10 cellular contexts compared by ENCODE assay signal in the genomic region with DNA sequence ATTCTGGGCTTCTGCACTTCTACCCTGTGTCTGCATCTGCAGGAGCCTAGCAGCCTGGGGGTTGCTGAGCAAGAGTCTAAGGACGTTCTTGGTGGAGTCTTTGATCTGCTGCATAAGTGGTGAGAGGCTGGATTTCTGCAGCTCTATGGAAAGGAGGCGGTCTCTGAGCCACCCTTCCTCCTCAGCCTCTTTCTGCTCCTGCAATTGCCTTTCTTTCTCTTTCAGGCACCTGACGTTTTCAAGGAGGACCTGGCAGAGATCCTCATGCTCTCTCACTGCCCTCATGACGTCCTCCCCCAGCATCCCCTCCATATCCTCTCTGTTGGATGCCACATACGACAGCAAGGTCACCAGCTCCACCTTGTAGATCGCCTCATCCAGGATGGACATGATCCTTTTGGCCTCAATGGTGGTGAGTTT. TPM values are rescaled to one million over a fixed set of nuclear protein-coding genes. Genes with fewer than 3 reads are reported as not detected.
DNase-seq lines count a peak whose midpoint lies in the region; ATAC-seq and TF ChIP-seq lines count a peak whose summit lies in the region.
"Had no signal": no experiment of that assay in that cellular context is flagged by ENCODE, and none has a peak within 500 bp of the region (broad histone marks: within the 10 kb centered on the region; RNA-seq: fewer than 3 reads in every experiment).

No MANE protein-coding gene starts in this region.

- no peak for TF ChIP-seq EP300 in suprapubic skin (IDR thresholded peaks at IDR 0.05)

- POLR2A ChIA-PET in T-cell (lab: Charles Lee), result interaction anchor here (0.5 to 0.9 kb wide), 5 partner anchors 22 to 261 kb away, joined by 3 to 8 read pairs (median 6); no protein-coding TSS in a partner anchor
- POLR2A ChIA-PET in naive thymus-derived CD8-positive, alpha-beta T cell (lab: Charles Lee), result interaction anchor here (0.6 to 2.5 kb wide), 5 partner anchors 12 to 229 kb away, joined by 3 to 24 read pairs (median 4); partner anchors contain the start of genes OAS2 and TPCN1

- TF ChIP-seq CTCF in suprapubic skin (IDR thresholded peaks at IDR 0.05), result no peak

- TF ChIP-seq POLR2A in suprapubic skin (IDR thresholded peaks at IDR 0.05), result no peak

- H3K36me3 Mint-ChIP-seq in T-cell, result no peaks in the 10 kb centered on the region
- H3K36me3 Mint-ChIP-seq in naive thymus-derived CD8-positive, alpha-beta T cell, result no peaks in the 10 kb centered on the region

- DNase-seq in T-cell, result peak in 9 of 34 experiments; percentile 6 to 44 (median 24)
- DNase-seq in naive thymus-derived CD8-positive, alpha-beta T cell, result peak in 6 of 10 donors; percentile 9 to 56 (median 29)
- no peak for DNase-seq in anterior cingulate cortex (lab: John Stamatoyannopoulos, UW)
- DNase-seq in suprapubic skin (ENCODE audit: low spot score in 2 of 2), result no peak
- DNase-seq in activated effector memory CD4-positive, alpha-beta T cell treated with anti-CD3 and anti-CD28 coated beads, Interleukin-2, amount 50 U/mL, for 16 hours, result no peak
- DNase-seq: thyroid gland had no signal

- peaks cover 40 to 53% (median 46%) of the 10 kb centered on the region in 3 donors for H3K4me1 Mint-ChIP-seq in T-cell
- peaks cover 21 to 54% (median 40%) of the 10 kb centered on the region in 4 donors for H3K4me1 Mint-ChIP-seq in naive thymus-derived CD8-positive, alpha-beta T cell

- WGBS in suprapubic skin, result 78% methylated on average over 6 of the region's 6 CpGs

- no peaks in the 10 kb centered on the region for H3K36me3 ChIP-seq in suprapubic skin
- H3K36me3 ChIP-seq: thyroid gland had no signal

- H3K27ac ChIP-seq in suprapubic skin, result no peak overlapping the region
- H3K27ac ChIP-seq: thyroid gland had no signal

- peak overlapping the region in 1 of 3 donors; percentile 77 for H3K4me3 Mint-ChIP-seq in T-cell
- H3K4me3 Mint-ChIP-seq in naive thymus-derived CD8-positive, alpha-beta T cell, result peak overlapping the region in 8 of 10 donors; percentile 1 to 83 (median 76)

- no peaks in the 10 kb centered on the region for H3K9me3 ChIP-seq in suprapubic skin
- H3K9me3 ChIP-seq: thyroid gland had no signal

- H3K4me1 ChIP-seq in suprapubic skin, result no peaks in the 10 kb centered on the region

- H3K4me3 ChIP-seq in suprapubic skin, result no peak overlapping the region
- H3K4me3 ChIP-seq: thyroid gland had no signal

- H3K27ac Mint-ChIP-seq in T-cell, result peak overlapping the region; percentile 94 to 97
- peak overlapping the region; percentile 84 to 97 (median 92) for H3K27ac Mint-ChIP-seq in naive thymus-derived CD8-positive, alpha-beta T cell

- CTCF ChIA-PET in T-cell (lab: Charles Lee), result interaction anchor here (0.6 to 1.0 kb wide), 4 partner anchors 10 to 72 kb away, joined by 3 to 5 read pairs (median 4); partner anchors contain the start of gene RASAL1 (in 1 of the 2)

- H3K27me3 Mint-ChIP-seq in T-cell, result no peaks in the 10 kb centered on the region
- H3K27me3 Mint-ChIP-seq in naive thymus-derived CD8-positive, alpha-beta T cell, result no peaks in the 10 kb centered on the region

- no peaks in the 10 kb centered on the region for H3K9me3 Mint-ChIP-seq in T-cell
- H3K9me3 Mint-ChIP-seq in naive thymus-derived CD8-positive, alpha-beta T cell, result no peaks in the 10 kb centered on the region

- H3K27me3 ChIP-seq in suprapubic skin, result no peaks in the 10 kb centered on the region
- H3K27me3 ChIP-seq: thyroid gland had no signal

- ATAC-seq in GM18502 (IDR thresholded peaks at IDR 0.05; ENCODE audit: poor library complexity, unreplicated experiment) (peak; percentile 5), HG03066 (IDR thresholded peaks at IDR 0.05; ENCODE audit: low read depth, unreplicated experiment) (peak; percentile 4), T-cell (replicated peaks in 1 of 4) (peak; percentile 24 to 61 (median 29)), HG02759 (IDR thresholded peaks at IDR 0.05; ENCODE audit: unreplicated experiment) (no peak)
- peak; percentile 49 to 57 for ATAC-seq in naive thymus-derived CD8-positive, alpha-beta T cell

RNA-seq across cellular contexts. Expression of gene TPCN1, which starts 13.6 kb away (rescaled TPM):
- 10 to 100 TPM; 58.8 to 81.6 (median 73.5) TPM for total RNA-seq in T-cell
- total RNA-seq in naive thymus-derived CD8-positive, alpha-beta T cell, result 10 to 100 TPM; 81.2 to 83.0 TPM
- 10 to 100 TPM in 2 of 3 donors, 1 to 10 TPM in 1; 6.7 to 16.5 (median 11.0) TPM for polyA plus RNA-seq in naive thymus-derived CD8-positive, alpha-beta T cell
- total RNA-seq in suprapubic skin, result 10 to 100 TPM; 15.5 to 74.1 (median 35.6) TPM

RNA-seq across cellular contexts. Expression of gene RITA1, which starts 22.1 kb away (rescaled TPM):
- 10 to 100 TPM in 3 of 5 donors, 1 to 10 TPM in 2; 7.8 to 17.8 (median 13.8) TPM for total RNA-seq in T-cell
- total RNA-seq in naive thymus-derived CD8-positive, alpha-beta T cell, result 10 to 100 TPM; 12.8 to 17.1 TPM
- polyA plus RNA-seq in naive thymus-derived CD8-positive, alpha-beta T cell, result 10 to 100 TPM; 22.9 to 26.2 (median 24.6) TPM
- total RNA-seq in suprapubic skin, result 10 to 100 TPM; 14.7 to 21.7 (median 16.9) TPM

RNA-seq across cellular contexts. Expression of gene DDX54, which starts 22.4 kb away (rescaled TPM):
- total RNA-seq in T-cell (10 to 100 TPM; 86.1 to 100.0 (median 88.0) TPM), suprapubic skin (10 to 100 TPM; 53.9 to 71.8 (median 63.9) TPM)
- total RNA-seq in naive thymus-derived CD8-positive, alpha-beta T cell, result 10 to 100 TPM; 76.1 to 81.8 TPM
- polyA plus RNA-seq in naive thymus-derived CD8-positive, alpha-beta T cell, result 10 to 100 TPM; 17.9 to 38.2 (median 24.3) TPM

RNA-seq across cellular contexts. Expression of gene CFAP73, which starts 58.1 kb away (rescaled TPM):
- total RNA-seq in T-cell (under 1 TPM in 2 of 5 donors, not detected in 3; 0.25 to 0.69 TPM), suprapubic skin (1 to 10 TPM; 1.0 to 2.6 (median 2.0) TPM)
- under 1 TPM in 1 of 2 experiments, not detected in 1; 0.39 TPM for total RNA-seq in naive thymus-derived CD8-positive, alpha-beta T cell
- polyA plus RNA-seq in naive thymus-derived CD8-positive, alpha-beta T cell, result not detected
- polyA plus RNA-seq: keratinocyte had no signal

Comparison
In these comparisons a context has a peak if more than half of its experiments do, and no peak if none do; other contexts are left out.
1. DNase-seq: peak in naive thymus-derived CD8-positive, alpha-beta T cell (6 of 10); none in anterior cingulate cortex (0 of 58), suprapubic skin (0 of 2) and activated effector memory CD4-positive, alpha-beta T cell treated with anti-CD3 and anti-CD28 coated beads, Interleukin-2, amount 50 U/mL, for 16 hours (single experiment).